Comparison of ENCODE assay signal across 1 cellular context in the genomic region with DNA sequence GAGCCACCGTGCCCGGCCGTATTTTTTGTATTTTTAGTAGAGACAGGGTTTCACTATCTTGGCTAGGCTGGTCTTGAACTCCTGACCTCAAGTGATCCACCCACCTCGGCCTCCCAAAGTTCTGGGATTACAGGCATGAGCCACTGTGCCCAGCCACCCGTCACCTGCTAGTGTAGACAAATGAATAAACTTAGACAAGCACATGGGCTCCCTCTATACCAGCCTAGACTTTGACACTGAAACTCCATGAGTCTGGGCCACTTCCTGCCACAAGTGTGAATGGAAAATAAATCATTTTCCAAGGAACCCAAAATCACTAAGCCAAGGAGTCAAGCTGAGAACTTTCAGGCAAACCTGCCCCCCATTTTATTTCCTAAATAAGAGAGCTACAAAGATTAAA.
TF ChIP-seq lines count a peak whose summit lies in the region.

No MANE protein-coding gene starts in this region.

TF ChIP-seq in SK-N-SH treated with all-trans-retinoic acid at 6 μM for 48 hours, 23 proteins besides CTCF, POLR2A, EP300 and RAD21 (continued from another document):
- TF ChIP-seq, protein P1, sequence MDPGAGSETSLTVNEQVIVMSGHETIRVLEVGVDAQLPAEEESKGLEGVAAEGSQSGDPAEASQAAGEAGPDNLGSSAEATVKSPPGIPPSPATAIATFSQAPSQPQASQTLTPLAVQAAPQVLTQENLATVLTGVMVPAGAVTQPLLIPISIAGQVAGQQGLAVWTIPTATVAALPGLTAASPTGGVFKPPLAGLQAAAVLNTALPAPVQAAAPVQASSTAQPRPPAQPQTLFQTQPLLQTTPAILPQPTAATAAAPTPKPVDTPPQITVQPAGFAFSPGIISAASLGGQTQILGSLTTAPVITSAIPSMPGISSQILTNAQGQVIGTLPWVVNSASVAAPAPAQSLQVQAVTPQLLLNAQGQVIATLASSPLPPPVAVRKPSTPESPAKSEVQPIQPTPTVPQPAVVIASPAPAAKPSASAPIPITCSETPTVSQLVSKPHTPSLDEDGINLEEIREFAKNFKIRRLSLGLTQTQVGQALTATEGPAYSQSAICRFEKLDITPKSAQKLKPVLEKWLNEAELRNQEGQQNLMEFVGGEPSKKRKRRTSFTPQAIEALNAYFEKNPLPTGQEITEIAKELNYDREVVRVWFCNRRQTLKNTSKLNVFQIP (CRISPR knock-in tag; IDR thresholded peaks at IDR 0.05; ENCODE audit: borderline replicate concordance, low read depth) = no peak
TF ChIP-seq in SK-N-SH treated with all-trans-retinoic acid at 6 μM for 48 hours: peak in this region for 0.
